30 cellular contexts compared by ENCODE assay signal in genomic region chr4:104444685-104445084, GRCh38.
"Had no signal": no experiment of that assay in that cellular context is flagged by ENCODE, and none has a peak within 500 bp of the region (broad histone marks: within the 10 kb centered on the region; RNA-seq: fewer than 3 reads in every experiment).

No MANE protein-coding gene starts in this region.

- H3K36me3 ChIP-seq: adrenal gland, ascending aorta, brain microvascular endothelial cell, breast epithelium, cardiac muscle cell had no signal

- DNase-seq: activated effector memory CD4-positive, alpha-beta T cell treated with anti-CD3 and anti-CD28 coated beads, Interleukin-2, amount 50 U/mL, for 16 hours; activated effector memory CD4-positive, alpha-beta T cell treated with Interleukin-2 at 50 U/mL for 16 hours; activated gamma-delta T cell; activated gamma-delta T cell treated with Interleukin-2 at 50 U/mL for 16 hours; activated naive CD4-positive, alpha-beta T cell; activated naive CD4-positive, alpha-beta T cell treated with anti-CD3 and anti-CD28 coated beads for 36 hours; activated naive CD4-positive, alpha-beta T cell treated with anti-CD3 and anti-CD28 coated beads, Interleukin-2, amount 10 ng/mL, durations not matched to agents 7 days and 5 days; activated naive CD4-positive, alpha-beta T cell treated with anti-CD3 and anti-CD28 coated beads, Interleukin-2, amount 50 U/mL, for 16 hours; activated naive CD4-positive, alpha-beta T cell treated with Interleukin-2 at 50 U/mL for 16 hours; activated naive CD8-positive, alpha-beta T cell treated with anti-CD3 and anti-CD28 coated beads for 36 hours; activated naive CD8-positive, alpha-beta T cell treated with anti-CD3 and anti-CD28 coated beads, Interleukin-2, amount 10 ng/mL, durations not matched to agents 7 days and 5 days; activated naive CD8-positive, alpha-beta T cell treated with anti-CD3 and anti-CD28 coated beads, Interleukin-2, amount 50 U/mL, for 24 hours; activated T-cell treated with anti-CD3 and anti-CD28 coated beads, Interleukin-2, amount 50 U/mL, for 4 hours; activated T-cell treated with anti-CD3 and anti-CD28 coated beads, Interleukin-2, amount 50 U/mL, for 48 hours; activated T-cell treated with anti-CD3 and anti-CD28 coated beads, Interleukin-2, amount 50 U/mL, for 72 hours; adrenal gland; amniotic stem cell; amygdala; anterior cingulate cortex; aorta; body of pancreas; brain microvascular endothelial cell; caudate nucleus; central memory CD4-positive, alpha-beta T cell; cerebellar nuclear complex had no signal

- ATAC-seq: activated naive CD4-positive, alpha-beta T cell treated with anti-CD3 and anti-CD28 coated beads, Interleukin-2, amount 50 U/mL, for 72 hours; activated naive CD8-positive, alpha-beta T cell treated with anti-CD3 and anti-CD28 coated beads, Interleukin-2, amount 50 U/mL, for 24 hours; activated T-cell treated with anti-CD3 and anti-CD28 coated beads, Interleukin-2, amount 50 U/mL, for 4 hours; activated T-cell treated with anti-CD3 and anti-CD28 coated beads, Interleukin-2, amount 50 U/mL, for 72 hours; activated T-helper 17 cell treated with anti-CD3 and anti-CD28 coated beads, Interleukin-2, amount 50 U/mL, for 72 hours; body of pancreas had no signal

- H3K27ac ChIP-seq: adrenal gland, ascending aorta, body of pancreas, brain microvascular endothelial cell, breast epithelium, cardiac muscle cell had no signal

- H3K4me1 ChIP-seq: adrenal gland, ascending aorta, body of pancreas, breast epithelium had no signal

- H3K9me3 ChIP-seq: adrenal gland, ascending aorta, body of pancreas, breast epithelium had no signal

- H3K4me3 ChIP-seq: adrenal gland, ascending aorta, body of pancreas, breast epithelium, cardiac muscle cell had no signal

- H3K27me3 ChIP-seq: adrenal gland, ascending aorta, body of pancreas, brain microvascular endothelial cell, breast epithelium, cardiac muscle cell had no signal
